14 cellular contexts compared by ENCODE assay signal in the genomic region with DNA sequence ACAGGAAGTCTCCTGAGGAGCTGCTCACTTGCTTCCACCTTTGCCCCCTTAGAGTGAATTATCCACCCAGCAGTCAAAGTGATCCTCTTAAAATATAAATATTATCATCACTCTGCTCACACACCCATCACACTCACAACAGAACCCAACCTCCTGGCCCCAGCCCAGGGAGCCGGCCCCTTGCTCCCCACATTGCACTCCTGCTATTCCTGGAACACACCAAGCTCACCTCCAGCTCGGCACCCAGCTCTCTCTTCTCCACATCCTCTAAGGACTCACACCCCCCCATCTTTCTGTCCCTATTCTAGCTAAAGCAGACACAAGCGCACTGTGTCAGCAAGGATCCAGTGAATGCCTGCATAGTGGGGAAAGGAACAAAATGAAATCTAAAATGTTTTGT.
"Had no signal": no experiment of that assay in that cellular context is flagged by ENCODE, and none has a peak within 500 bp of the region (broad histone marks: within the 10 kb centered on the region; RNA-seq: fewer than 3 reads in every experiment).

No MANE protein-coding gene starts in this region.

- H3K36me3 ChIP-seq: gastrocnemius medialis, neutrophil had no signal

- H3K27ac ChIP-seq: gastrocnemius medialis, psoas muscle had no signal

- DNase-seq: cortex of kidney; effector memory CD4-positive, alpha-beta T cell; gastrocnemius medialis; glutamatergic neuron; islet precursor cell; naive thymus-derived CD4-positive, alpha-beta T cell; nephron progenitor cell; psoas muscle; small intestine; stimulated activated CD4-positive, alpha-beta T cell treated with anti-CD3 and anti-CD28 coated beads, Interleukin-12 subunit alpha, Interleukin-12 subunit beta, amount 100 ng/mL, for 4 hours; stimulated activated naive CD4-positive, alpha-beta T cell treated with Interleukin-2 at 50 U/mL for 16 hours had no signal

- H3K27me3 ChIP-seq: gastrocnemius medialis, neutrophil had no signal

- H3K27ac Mint-ChIP-seq: nephron progenitor cell, type B pancreatic cell had no signal

- ATAC-seq: esophagus mucosa; gastrocnemius medialis; naive thymus-derived CD4-positive, alpha-beta T cell; psoas muscle had no signal

- H3K27me3 Mint-ChIP-seq: naive thymus-derived CD4-positive, alpha-beta T cell; type B pancreatic cell had no signal

- H3K4me3 ChIP-seq: gastrocnemius medialis, psoas muscle had no signal

- H3K4me3 Mint-ChIP-seq: nephron progenitor cell, type B pancreatic cell had no signal

- H3K9me3 ChIP-seq: gastrocnemius medialis, neutrophil, psoas muscle had no signal
